Comparison of ENCODE assay signal across 20 cellular contexts in the genomic region with DNA sequence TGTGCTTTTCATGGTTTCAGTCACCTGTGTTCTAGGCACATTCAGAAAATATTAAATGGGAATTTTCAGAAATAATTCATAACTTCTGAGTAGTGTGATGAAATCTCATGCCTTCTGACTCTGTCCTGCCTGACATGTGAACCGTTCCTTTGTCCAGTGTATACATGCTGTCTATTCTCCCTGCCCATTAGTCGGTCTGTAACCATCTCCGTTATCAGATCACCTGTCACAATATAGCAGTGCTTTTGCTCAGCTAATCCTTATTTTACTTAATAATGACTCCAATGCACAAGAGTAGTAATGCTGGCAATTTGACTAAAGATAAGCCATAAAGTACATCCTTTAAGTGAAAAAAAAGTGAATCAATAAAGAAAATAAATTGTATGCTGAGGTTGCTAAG.
DNase-seq lines count a peak whose midpoint lies in the region; ATAC-seq, FAIRE-seq and TF ChIP-seq lines count a peak whose summit lies in the region.
"Had no signal": no experiment of that assay in that cellular context is flagged by ENCODE, and none has a peak within 500 bp of the region (broad histone marks: within the 10 kb centered on the region; RNA-seq: fewer than 3 reads in every experiment).

No MANE protein-coding gene starts in this region.

- H3K4me1 ChIP-seq in BE2C: no peaks in the 10 kb centered on the region

- 0 out of 2 replicates have a peak overlapping the region, but pooled peaks have one; percentile 5 for H3K4me3 ChIP-seq in BE2C (ENCODE audit: low read depth, low read length)
- H3K4me3 ChIP-seq in SU-DHL-6 (ENCODE audit: insufficient read depth, low read length, poor library complexity, severe bottlenecking): no peak overlapping the region
- H3K4me3 ChIP-seq: GM12878, GM23248 had no signal

- no peak overlapping the region for H3K9ac ChIP-seq in SU-DHL-6 (ENCODE audit: low read length)
- H3K9ac ChIP-seq: GM23248 had no signal

- H4K20me1 ChIP-seq in SU-DHL-6 (ENCODE audit: low read depth, low read length): no peaks in the 10 kb centered on the region

- peak overlapping the region; percentile 34 for H2AFZ ChIP-seq in SU-DHL-6 (ENCODE audit: low read depth, low read length, severe bottlenecking)
- H2AFZ ChIP-seq: GM23248 had no signal

- ATAC-seq in HG02678 (IDR thresholded peaks at IDR 0.05; ENCODE audit: unreplicated experiment): no peak
- ATAC-seq: GM12878 had no signal

- no peak overlapping the region for H3K4me2 ChIP-seq in SU-DHL-6 (ENCODE audit: low read depth, low read length, poor library complexity, severe bottlenecking)

- peak; percentile 35 for DNase-seq in BE2C
- DNase-seq in SK-N-DZ (ENCODE audit: low spot score): peak; percentile 92
- no peak for DNase-seq in RCC 7860 (ENCODE audit: low spot score)
- no peak for DNase-seq in globus pallidus (ENCODE audit: low spot score)
- DNase-seq: C1 segment of cervical spinal cord; Calu3; CD4-positive, alpha-beta memory T cell; COR-L47; DMS 273 treated with DMSO at 0.1 percent for 48 hours; DMS79; EL; GDM1; GM23248; H7; HCEC 1CT had no signal

- H3K9me3 ChIP-seq in BE2C: no peaks in the 10 kb centered on the region
- no peaks in the 10 kb centered on the region for H3K9me3 ChIP-seq in SU-DHL-6 (ENCODE audit: insufficient read depth, low read length)

- TF ChIP-seq CTCF in BE2C (IDR thresholded peaks at IDR 0.05; ENCODE audit: low read depth, low read length) (no peak), SU-DHL-6 (IDR thresholded peaks at IDR 0.05; ENCODE audit: insufficient read depth, low read length, poor library complexity, severe bottlenecking) (no peak)

- H3K27ac ChIP-seq in SU-DHL-6 (ENCODE audit: low read depth, low read length): no peak overlapping the region
- H3K27ac ChIP-seq: GM23248 had no signal

- FAIRE-seq in RCC 7860 (lab: Jason Lieb, UNC): no peak
- FAIRE-seq: GM12878, GM19239, H1 had no signal

- no peaks in the 10 kb centered on the region for H3K79me2 ChIP-seq in SU-DHL-6 (ENCODE audit: insufficient read depth, low read length)

- H3F3A ChIP-seq in SU-DHL-6 (ENCODE audit: insufficient read depth): no peaks in the 10 kb centered on the region

- H3K36me3 ChIP-seq in BE2C (no peaks in the 10 kb centered on the region), SU-DHL-6 (ENCODE audit: low read length) (no peaks in the 10 kb centered on the region)

- H3K27me3 ChIP-seq in BE2C: no peaks in the 10 kb centered on the region
- no peaks in the 10 kb centered on the region for H3K27me3 ChIP-seq in SU-DHL-6 (ENCODE audit: low read length)

- no peaks in the 10 kb centered on the region for H3K9me2 ChIP-seq in SU-DHL-6 (replicated peaks; ENCODE audit: insufficient read depth, low read length)

Comparison
In these comparisons a context has a peak if more than half of its experiments do, and no peak if none do; other contexts are left out.
1. DNase-seq: peak in BE2C (single experiment) and SK-N-DZ (single experiment); none in RCC 7860 (single experiment) and globus pallidus (single experiment).